Comparison of ENCODE assay signal across 8 cellular contexts in genomic region chr3:108406661-108407206, GRCh38.
A peak's percentile ranks its signal among the peaks of the same experiment; 100 is the strongest.
DNase-seq lines count a peak whose midpoint lies in the region; ATAC-seq and TF ChIP-seq lines count a peak whose summit lies in the region.

No MANE protein-coding gene starts in this region.

- H3K27me3 ChIP-seq in gastroesophageal sphincter (no peaks in the 10 kb centered on the region), parathyroid adenoma (ENCODE audit: control insufficient read depth, insufficient read depth, low read length) (no peaks in the 10 kb centered on the region)

- no peak overlapping the region for H3K9ac ChIP-seq in parathyroid adenoma

- peak; percentile 44 for DNase-seq in NCI-H187 treated with DMSO at 0.1 percent for 48 hours (lab: John Stamatoyannopoulos, UW)
- no peak for DNase-seq in effector CD8-positive, alpha-beta T cell (lab: John Stamatoyannopoulos, UW)

- no peak overlapping the region for H3K4me2 ChIP-seq in parathyroid adenoma (ENCODE audit: low read length)

- 33 to 55% methylated on average over 7 of the region's 7 CpGs for WGBS in gastroesophageal sphincter (ENCODE audit: low coverage in 1 of 2), 2 donors

- H2AFZ ChIP-seq in parathyroid adenoma = no peak overlapping the region

- H3K36me3 ChIP-seq in gastroesophageal sphincter = no peaks in the 10 kb centered on the region
- no peaks in the 10 kb centered on the region for H3K36me3 ChIP-seq in parathyroid adenoma (ENCODE audit: control insufficient read depth, insufficient read depth, low read length)

- TF ChIP-seq CTCF in C4-2B (conservative IDR thresholded peaks at IDR 0.05) = peak; percentile 52
- TF ChIP-seq CTCF in WI38 (IDR thresholded peaks at IDR 0.05; ENCODE audit: low read depth, low read length) = peak; percentile 66; the same call in 1 of the 2 replicates
- peak; percentile 27 to 68 (median 56) for TF ChIP-seq CTCF in gastroesophageal sphincter (IDR thresholded peaks at IDR 0.05)
- peak; percentile 65 for TF ChIP-seq CTCF in parathyroid adenoma (IDR thresholded peaks at IDR 0.05)

- H3K79me2 ChIP-seq in parathyroid adenoma = no peaks in the 10 kb centered on the region

- H3K27ac ChIP-seq in C4-2B (peak overlapping the region; percentile 65; the same call in 1 of the 2 replicates), gastroesophageal sphincter (no peak overlapping the region), parathyroid adenoma (no peak overlapping the region)

- H3K4me1 ChIP-seq in gastroesophageal sphincter = peaks cover 0 to 9% (median 0%) of the 10 kb centered on the region in 3 donors
- no peaks in the 10 kb centered on the region for H3K4me1 ChIP-seq in parathyroid adenoma

- H3K9me3 ChIP-seq in gastroesophageal sphincter (no peaks in the 10 kb centered on the region), parathyroid adenoma (ENCODE audit: control insufficient read depth, low read length) (no peaks in the 10 kb centered on the region)

- H3K4me3 ChIP-seq in WI38 (ENCODE audit: low read depth, low read length) (no peak overlapping the region), gastroesophageal sphincter (no peak overlapping the region), parathyroid adenoma (ENCODE audit: low read depth, low read length) (no peak overlapping the region)

- TF ChIP-seq POLR2A in gastroesophageal sphincter (IDR thresholded peaks at IDR 0.05) = no peak

- TF ChIP-seq EP300 in gastroesophageal sphincter (IDR thresholded peaks at IDR 0.05) = no peak

- ATAC-seq in GM18858 (IDR thresholded peaks at IDR 0.05; ENCODE audit: unreplicated experiment) = peak; percentile 90
- ATAC-seq in HG02973 (IDR thresholded peaks at IDR 0.05; ENCODE audit: unreplicated experiment) = peak; percentile 92
- ATAC-seq in gastroesophageal sphincter = no peak
